ENCODE assay signal across 22 cellular contexts in genomic region chr10:97939446-97939990, GRCh38.
"Had no signal": no experiment of that assay in that cellular context is flagged by ENCODE, and none has a peak within 500 bp of the region (broad histone marks: within the 10 kb centered on the region; RNA-seq: fewer than 3 reads in every experiment).

No MANE protein-coding gene starts in this region.

- H3K4me3 Mint-ChIP-seq: activated CD4-positive, alpha-beta memory T cell treated with anti-CD3 and anti-CD28 coated beads, Interleukin-2, amount 10 ng/mL, durations not matched to agents 7 days and 5 days; activated CD4-positive, alpha-beta T cell treated with anti-CD3 and anti-CD28 coated beads, Interleukin-2, amount 10 ng/mL, durations not matched to agents 24 days and 14 days; activated naive CD4-positive, alpha-beta T cell treated with anti-CD3 and anti-CD28 coated beads, Interleukin-2, amount 50 U/mL, for 24 hours; activated T-cell treated with anti-CD3 and anti-CD28 coated beads, Interleukin-2, amount 50 U/mL, for 72 hours; natural killer cell treated with Interleukin-12 subunit alpha and Interleukin-12 subunit beta and Interleukin-15 and Interleukin-18, amount 100 ng/mL, for 72 hours; stimulated activated naive CD8-positive, alpha-beta T cell treated with anti-CD3 and anti-CD28 coated beads, Interleukin-15, Interleukin-2, amounts not matched to agents 100 ng/mL and 50 ng/mL, for 24 hours had no signal

- H3K4me3 ChIP-seq: ascending aorta, coronary artery, heart right ventricle, left ventricle myocardium inferior, pancreas, thyroid gland had no signal

- H3K4me1 ChIP-seq: ascending aorta, heart right ventricle, left ventricle myocardium inferior, pancreas had no signal

- ATAC-seq: activated CD4-positive, CD25-positive, alpha-beta regulatory T cell treated with anti-CD3 and anti-CD28 coated beads, Interleukin-2, amount 50 U/mL, for 24 hours; activated T-cell treated with anti-CD3 and anti-CD28 coated beads, Interleukin-2, amount 50 U/mL, for 72 hours; heart right ventricle; natural killer cell treated with Interleukin-12 subunit alpha and Interleukin-12 subunit beta and Interleukin-15 and Interleukin-18, amount 100 ng/mL, for 72 hours; pancreas had no signal

- H3K9me3 Mint-ChIP-seq: activated CD4-positive, alpha-beta memory T cell treated with anti-CD3 and anti-CD28 coated beads, Interleukin-2, amount 10 ng/mL, durations not matched to agents 7 days and 5 days; activated naive CD4-positive, alpha-beta T cell treated with anti-CD3 and anti-CD28 coated beads, Interleukin-2, amount 50 U/mL, for 24 hours; natural killer cell treated with Interleukin-12 subunit alpha and Interleukin-12 subunit beta and Interleukin-15 and Interleukin-18, amount 100 ng/mL, for 72 hours; stimulated activated naive CD8-positive, alpha-beta T cell treated with anti-CD3 and anti-CD28 coated beads, Interleukin-15, Interleukin-2, amounts not matched to agents 100 ng/mL and 50 ng/mL, for 24 hours had no signal

- H3K36me3 ChIP-seq: ascending aorta, heart right ventricle, left ventricle myocardium inferior, pancreas, thyroid gland had no signal

- H3K27ac Mint-ChIP-seq: activated CD4-positive, alpha-beta memory T cell treated with anti-CD3 and anti-CD28 coated beads, Interleukin-2, amount 10 ng/mL, durations not matched to agents 7 days and 5 days; activated CD4-positive, alpha-beta T cell treated with anti-CD3 and anti-CD28 coated beads, Interleukin-2, amount 10 ng/mL, durations not matched to agents 24 days and 14 days; activated naive CD4-positive, alpha-beta T cell treated with anti-CD3 and anti-CD28 coated beads, Interleukin-2, amount 50 U/mL, for 24 hours; activated T-cell treated with anti-CD3 and anti-CD28 coated beads, Interleukin-2, amount 50 U/mL, for 72 hours; natural killer cell treated with Interleukin-12 subunit alpha and Interleukin-12 subunit beta and Interleukin-15 and Interleukin-18, amount 100 ng/mL, for 72 hours; stimulated activated naive CD8-positive, alpha-beta T cell treated with anti-CD3 and anti-CD28 coated beads, Interleukin-15, Interleukin-2, amounts not matched to agents 100 ng/mL and 50 ng/mL, for 24 hours had no signal

- FAIRE-seq: kidney, pancreas had no signal

- H3K9me3 ChIP-seq: ascending aorta, pancreas, thyroid gland had no signal

- H3K27ac ChIP-seq: ascending aorta, coronary artery, heart right ventricle, left ventricle myocardium inferior, pancreas, thyroid gland, VCaP had no signal

- H3K36me3 Mint-ChIP-seq: activated naive CD4-positive, alpha-beta T cell treated with anti-CD3 and anti-CD28 coated beads, Interleukin-2, amount 50 U/mL, for 24 hours; natural killer cell treated with Interleukin-12 subunit alpha and Interleukin-12 subunit beta and Interleukin-15 and Interleukin-18, amount 100 ng/mL, for 72 hours had no signal

- DNase-seq: activated CD4-positive, alpha-beta memory T cell treated with anti-CD3 and anti-CD28 coated beads, Interleukin-2, amount 10 ng/mL, durations not matched to agents 7 days and 5 days; activated CD4-positive, alpha-beta T cell treated with anti-CD3 and anti-CD28 coated beads, Interleukin-2, amount 10 ng/mL, durations not matched to agents 24 days and 14 days; activated gamma-delta T cell treated with Interleukin-2 at 50 U/mL for 16 hours; activated T-cell treated with anti-CD3 and anti-CD28 coated beads, Interleukin-2, amount 50 U/mL, for 72 hours; cerebellar nuclear complex; heart right ventricle; kidney; left ventricle myocardium inferior; right cardiac atrium; stimulated activated CD4-positive, alpha-beta T cell treated with anti-CD3 and anti-CD28 coated beads, Interleukin-1b, Interleukin-23, amount 100 ng/mL, for 48 hours; substantia nigra; SW 1271; T-helper 2 cell; thyroid gland had no signal

- H3K27me3 ChIP-seq: ascending aorta, pancreas, thyroid gland had no signal

- H3K4me1 Mint-ChIP-seq: activated CD4-positive, alpha-beta memory T cell treated with anti-CD3 and anti-CD28 coated beads, Interleukin-2, amount 10 ng/mL, durations not matched to agents 7 days and 5 days; activated CD4-positive, alpha-beta T cell treated with anti-CD3 and anti-CD28 coated beads, Interleukin-2, amount 10 ng/mL, durations not matched to agents 24 days and 14 days; activated naive CD4-positive, alpha-beta T cell treated with anti-CD3 and anti-CD28 coated beads, Interleukin-2, amount 50 U/mL, for 24 hours had no signal
